8 cellular contexts compared by ENCODE assay signal in genomic region chr13:72727417-72728289, GRCh38.
DNase-seq lines count a peak whose midpoint lies in the region; ATAC-seq and TF ChIP-seq lines count a peak whose summit lies in the region.

Gene BORA, plus strand, starts transcription at chr13:72727923. Its CDS starts 1,018 bp downstream, at chr13:72728941.
Gene MZT1, minus strand, starts transcription at chr13:72727629. Its CDS starts 27 bp downstream, at chr13:72727602.

- no peak for TF ChIP-seq RAD21 in Ishikawa (IDR thresholded peaks at IDR 0.05; ENCODE audit: low read depth)

- DNase-seq in DMS153 treated with DMSO at 0.1 percent for 48 hours (lab: John Stamatoyannopoulos, UW; ENCODE audit: unreplicated experiment) (peak; percentile 87), OCI-M2 (lab: John Stamatoyannopoulos, UW; ENCODE audit: unreplicated experiment) (peak; percentile 69), activated T-cell treated with anti-CD3 and anti-CD28 coated beads for 24 hours (ENCODE audit: low read depth) (peak; percentile 93), epidermal melanocyte (ENCODE audit: insufficient read length, low spot score) (peak; percentile 75), middle frontal gyrus (ENCODE audit: extremely low spot score, low spot score) (peak; percentile 93)
- peak; percentile 87 to 88 for DNase-seq in stimulated activated CD8-positive, alpha-beta memory T cell treated with anti-CD3 and anti-CD28 coated beads, Interleukin-2, amount 100 ng/mL, for 1 hour (ENCODE audit: low read depth in 2 of 2)

- TF ChIP-seq EP300 in Ishikawa (IDR thresholded peaks at IDR 0.05; ENCODE audit: borderline replicate concordance), result no peak

- ATAC-seq in GM21619 (IDR thresholded peaks at IDR 0.05; ENCODE audit: unreplicated experiment), result peak; percentile 93

TF ChIP-seq in Ishikawa, 13 proteins besides CTCF, POLR2A, EP300 and RAD21:
- TF ChIP-seq TCF12 (IDR thresholded peaks at IDR 0.05; ENCODE audit: low read depth), result 0 out of 2 replicates have a peak, but pooled peaks have one; percentile 34
- TF ChIP-seq TEAD4 (IDR thresholded peaks at IDR 0.05), result 0 out of 2 replicates have a peak, but pooled peaks have one; percentile 14
- TF ChIP-seq CEBPB (IDR thresholded peaks at IDR 0.05), result no peak
- TF ChIP-seq CREB1 (IDR thresholded peaks at IDR 0.05; ENCODE audit: low read depth), result 0 out of 2 replicates have a peak, but pooled peaks have one; percentile 45
- peak; percentile 83 for TF ChIP-seq YY1 (IDR thresholded peaks at IDR 0.05; ENCODE audit: low read depth)
- peak; percentile 26; the same call in 1 of the 2 replicates for TF ChIP-seq ZBTB7A (IDR thresholded peaks at IDR 0.05; ENCODE audit: low read depth)
- TF ChIP-seq MAX (IDR thresholded peaks at IDR 0.05), result peak; percentile 99
- TF ChIP-seq TAF1 (IDR thresholded peaks at IDR 0.05; ENCODE audit: low read depth), result peak; percentile 56
- peak; percentile 50 for TF ChIP-seq EGR1 (IDR thresholded peaks at IDR 0.05)
- peak; percentile 100 for TF ChIP-seq FOXM1 (IDR thresholded peaks at IDR 0.05; ENCODE audit: borderline replicate concordance, low read depth)
- TF ChIP-seq REST (IDR thresholded peaks at IDR 0.05; ENCODE audit: low read depth), result no peak

Comparison
In these comparisons a context has a peak if more than half of its experiments do, and no peak if none do; other contexts are left out.
1. Peak in every context shown above with its lines: DNase-seq and ATAC-seq.